8 cellular contexts compared by ENCODE assay signal in the genomic region with DNA sequence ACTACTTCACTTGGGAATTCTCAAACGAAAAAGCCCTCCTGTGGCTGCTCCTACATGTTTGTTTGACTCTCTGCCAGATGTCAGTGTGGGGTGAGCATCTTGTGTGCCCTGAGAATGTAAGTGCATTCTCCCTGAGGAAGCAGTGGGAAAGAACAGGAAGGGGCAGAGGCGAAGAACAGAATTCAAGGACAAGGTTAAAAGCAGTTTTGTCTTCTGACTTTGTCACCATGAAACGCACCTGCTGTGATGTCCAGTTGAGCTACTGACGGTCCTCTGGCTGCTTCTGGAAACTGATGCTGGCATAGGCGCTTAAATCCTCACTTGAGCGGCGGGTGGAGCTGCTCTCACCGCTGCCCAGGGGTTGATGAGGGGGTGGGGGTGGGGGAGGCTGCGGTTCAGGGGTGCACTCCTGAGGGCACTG. TPM values are rescaled to one million over a fixed set of nuclear protein-coding genes. Genes with fewer than 3 reads are reported as not detected.
A peak's percentile ranks its signal among the peaks of the same experiment; 100 is the strongest.
DNase-seq lines count a peak whose midpoint lies in the region; ATAC-seq and TF ChIP-seq lines count a peak whose summit lies in the region.

No MANE protein-coding gene starts in this region.

- no peak overlapping the region for H2AFZ ChIP-seq in osteoblast (ENCODE audit: low read length)

- peaks cover 43% of the 10 kb centered on the region for H3K4me1 ChIP-seq in osteoblast (ENCODE audit: insufficient read depth, low read length)

- H3K27ac ChIP-seq in epithelial cell of prostate (peak overlapping the region; percentile 96), osteoblast (ENCODE audit: low read depth, low read length) (peak overlapping the region; percentile 93)

- H3K36me3 ChIP-seq in osteoblast (ENCODE audit: insufficient read depth, low read length): peaks cover 38% of the 10 kb centered on the region

- peaks cover 95% of the 10 kb centered on the region for H3K79me2 ChIP-seq in osteoblast (ENCODE audit: insufficient read depth, low read length)

- H3K27me3 ChIP-seq in osteoblast (ENCODE audit: insufficient read depth, low read length): no peaks in the 10 kb centered on the region

- peak overlapping the region; percentile 83 for H3K4me2 ChIP-seq in osteoblast (ENCODE audit: insufficient read depth, low read length)

- no peaks in the 10 kb centered on the region for H3K9me3 ChIP-seq in osteoblast (ENCODE audit: low read depth, low read length)

- no peak for ATAC-seq in GM21825 (IDR thresholded peaks at IDR 0.05; ENCODE audit: unreplicated experiment)
- no peak for ATAC-seq in GM18909 (IDR thresholded peaks at IDR 0.05; ENCODE audit: poor library complexity, unreplicated experiment)
- ATAC-seq in GM21390 (IDR thresholded peaks at IDR 0.05; ENCODE audit: unreplicated experiment): no peak

- H4K20me1 ChIP-seq in osteoblast (ENCODE audit: insufficient read depth, low read length): peaks cover 23% of the 10 kb centered on the region

- TF ChIP-seq CTCF in osteoblast (IDR thresholded peaks at IDR 0.05; ENCODE audit: extremely low read depth, low read depth, low read length): peak; percentile 12

- peak overlapping the region; percentile 93 for H3K4me3 ChIP-seq in osteoblast (ENCODE audit: insufficient read depth, low read length)

- DNase-seq in COLO668 (lab: John Stamatoyannopoulos, UW; ENCODE audit: unreplicated experiment): peak; percentile 25
- DNase-seq in NCI-H2227 treated with DMSO at 0.1 percent for 48 hours (lab: John Stamatoyannopoulos, UW): peak; percentile 12
- no peak for DNase-seq in epithelial cell of prostate (ENCODE audit: low read depth, low spot score)
- peak; percentile 92 for DNase-seq in osteoblast (ENCODE audit: insufficient read length, low spot score, missing footprints)
- DNase-seq in foreskin melanocyte: no peak

RNA-seq across cellular contexts. Expression of gene IRS1, which starts 4.9 kb away (rescaled TPM):
- 24.5 and 27.9 TPM in 2 replicates for total RNA-seq in osteoblast

RNA-seq across cellular contexts. Expression of gene RHBDD1, which starts 41.1 kb away (rescaled TPM):
- total RNA-seq in osteoblast: 24.2 and 25.3 TPM in 2 replicates

Comparison
In these comparisons a context has a peak if more than half of its experiments do, and no peak if none do; other contexts are left out.
1. DNase-seq: peak in COLO668 (single experiment), NCI-H2227 treated with DMSO at 0.1 percent for 48 hours (single experiment) and osteoblast (single experiment); none in epithelial cell of prostate (single experiment) and foreskin melanocyte (single experiment).